In the genomic region with DNA sequence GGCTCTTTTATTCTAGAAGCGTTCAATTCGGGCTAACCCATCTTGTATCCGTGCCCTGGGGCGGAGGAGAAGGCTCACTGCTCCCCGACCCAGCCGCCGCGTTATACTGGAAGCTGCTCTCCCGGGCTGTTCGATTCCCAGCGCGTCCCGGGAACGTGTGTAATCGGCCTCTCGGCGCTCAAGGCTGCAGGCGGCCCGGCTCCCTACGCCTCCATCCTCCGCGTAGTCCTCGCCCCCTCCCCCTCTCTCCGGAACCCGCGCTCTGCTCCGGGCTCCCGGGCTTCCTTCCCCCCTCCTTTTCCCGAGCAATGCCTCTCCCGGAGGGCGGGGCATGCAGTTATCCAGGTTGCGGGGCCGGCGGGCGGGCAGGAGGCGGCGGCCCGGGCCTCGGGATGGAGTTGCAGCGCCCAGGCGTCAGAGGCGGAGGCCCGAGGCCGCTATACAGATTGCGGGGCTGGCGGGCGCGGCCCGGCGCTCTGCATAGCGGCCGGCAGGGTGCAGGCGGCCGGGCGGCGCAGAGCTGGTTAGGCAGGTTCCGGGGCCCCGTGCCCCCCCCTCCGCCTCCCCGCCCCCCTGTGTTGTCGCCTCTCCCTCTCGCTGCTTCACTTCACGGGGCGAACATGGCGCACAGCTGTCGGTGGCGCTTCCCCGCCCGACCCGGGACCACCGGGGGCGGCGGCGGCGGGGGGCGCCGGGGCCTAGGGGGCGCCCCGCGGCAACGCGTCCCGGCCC, we compare ENCODE assay signal across 1 cellular context.
TF ChIP-seq lines count a peak whose summit lies in the region.

TSS of gene KMT2A (plus strand) at position 600 of the 732 bp plus-strand sequence. CDS start at position 621, 21 bp downstream.

TF ChIP-seq in HEK293, 187 proteins besides CTCF, POLR2A, EP300 and RAD21 (continued from another document and continues in another):
- TF ChIP-seq ZNF449 (tag by site-specific recombination; IDR thresholded peaks at IDR 0.05) = no peak
- TF ChIP-seq, protein P1, sequence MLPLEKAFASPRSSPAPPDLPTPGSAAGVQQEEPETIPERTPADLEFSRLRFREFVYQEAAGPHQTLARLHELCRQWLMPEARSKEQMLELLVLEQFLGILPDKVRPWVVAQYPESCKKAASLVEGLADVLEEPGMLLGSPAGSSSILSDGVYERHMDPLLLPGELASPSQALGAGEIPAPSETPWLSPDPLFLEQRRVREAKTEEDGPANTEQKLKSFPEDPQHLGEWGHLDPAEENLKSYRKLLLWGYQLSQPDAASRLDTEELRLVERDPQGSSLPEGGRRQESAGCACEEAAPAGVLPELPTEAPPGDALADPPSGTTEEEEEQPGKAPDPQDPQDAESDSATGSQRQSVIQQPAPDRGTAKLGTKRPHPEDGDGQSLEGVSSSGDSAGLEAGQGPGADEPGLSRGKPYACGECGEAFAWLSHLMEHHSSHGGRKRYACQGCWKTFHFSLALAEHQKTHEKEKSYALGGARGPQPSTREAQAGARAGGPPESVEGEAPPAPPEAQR (tag by site-specific recombination; IDR thresholded peaks at IDR 0.05) = peak; percentile 95
- TF ChIP-seq GLIS1 (tag by site-specific recombination; IDR thresholded peaks at IDR 0.05) = peak; percentile 79
- TF ChIP-seq, protein P2, sequence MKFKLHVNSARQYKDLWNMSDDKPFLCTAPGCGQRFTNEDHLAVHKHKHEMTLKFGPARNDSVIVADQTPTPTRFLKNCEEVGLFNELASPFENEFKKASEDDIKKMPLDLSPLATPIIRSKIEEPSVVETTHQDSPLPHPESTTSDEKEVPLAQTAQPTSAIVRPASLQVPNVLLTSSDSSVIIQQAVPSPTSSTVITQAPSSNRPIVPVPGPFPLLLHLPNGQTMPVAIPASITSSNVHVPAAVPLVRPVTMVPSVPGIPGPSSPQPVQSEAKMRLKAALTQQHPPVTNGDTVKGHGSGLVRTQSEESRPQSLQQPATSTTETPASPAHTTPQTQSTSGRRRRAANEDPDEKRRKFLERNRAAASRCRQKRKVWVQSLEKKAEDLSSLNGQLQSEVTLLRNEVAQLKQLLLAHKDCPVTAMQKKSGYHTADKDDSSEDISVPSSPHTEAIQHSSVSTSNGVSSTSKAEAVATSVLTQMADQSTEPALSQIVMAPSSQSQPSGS (tag by site-specific recombination; IDR thresholded peaks at IDR 0.05; ENCODE audit: low read depth) = peak; percentile 18; the same call in 1 of the 2 replicates
- no peak for TF ChIP-seq ZNF248 (tag by site-specific recombination; IDR thresholded peaks at IDR 0.05)
- TF ChIP-seq ZFP37 (tag by site-specific recombination; IDR thresholded peaks at IDR 0.05) = no peak
- TF ChIP-seq ZNF16 (tag by site-specific recombination; IDR thresholded peaks at IDR 0.05; ENCODE audit: low read depth) = no peak
- 0 out of 2 replicates have a peak, but pooled peaks have one; percentile 44 for TF ChIP-seq PRDM4 (tag by site-specific recombination; IDR thresholded peaks at IDR 0.05)
- TF ChIP-seq, protein P3, sequence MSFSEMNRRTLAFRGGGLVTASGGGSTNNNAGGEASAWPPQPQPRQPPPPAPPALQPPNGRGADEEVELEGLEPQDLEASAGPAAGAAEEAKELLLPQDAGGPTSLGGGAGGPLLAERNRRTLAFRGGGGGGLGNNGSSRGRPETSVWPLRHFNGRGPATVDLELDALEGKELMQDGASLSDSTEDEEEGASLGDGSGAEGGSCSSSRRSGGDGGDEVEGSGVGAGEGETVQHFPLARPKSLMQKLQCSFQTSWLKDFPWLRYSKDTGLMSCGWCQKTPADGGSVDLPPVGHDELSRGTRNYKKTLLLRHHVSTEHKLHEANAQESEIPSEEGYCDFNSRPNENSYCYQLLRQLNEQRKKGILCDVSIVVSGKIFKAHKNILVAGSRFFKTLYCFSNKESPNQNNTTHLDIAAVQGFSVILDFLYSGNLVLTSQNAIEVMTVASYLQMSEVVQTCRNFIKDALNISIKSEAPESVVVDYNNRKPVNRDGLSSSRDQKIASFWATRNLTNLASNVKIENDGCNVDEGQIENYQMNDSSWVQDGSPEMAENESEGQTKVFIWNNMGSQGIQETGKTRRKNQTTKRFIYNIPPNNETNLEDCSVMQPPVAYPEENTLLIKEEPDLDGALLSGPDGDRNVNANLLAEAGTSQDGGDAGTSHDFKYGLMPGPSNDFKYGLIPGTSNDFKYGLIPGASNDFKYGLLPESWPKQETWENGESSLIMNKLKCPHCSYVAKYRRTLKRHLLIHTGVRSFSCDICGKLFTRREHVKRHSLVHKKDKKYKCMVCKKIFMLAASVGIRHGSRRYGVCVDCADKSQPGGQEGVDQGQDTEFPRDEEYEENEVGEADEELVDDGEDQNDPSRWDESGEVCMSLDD (tag by site-specific recombination; IDR thresholded peaks at IDR 0.05) = peak; percentile 78
- peak; percentile 16; the same call in 1 of the 2 replicates for TF ChIP-seq MZF1 (tag by site-specific recombination; IDR thresholded peaks at IDR 0.05; ENCODE audit: borderline replicate concordance)
- TF ChIP-seq ZNF48 (tag by site-specific recombination; IDR thresholded peaks at IDR 0.05) = no peak
- peak; percentile 62; the same call in 1 of the 2 replicates for TF ChIP-seq ZNF501 (tag by site-specific recombination; IDR thresholded peaks at IDR 0.05)
- peak; percentile 64 for TF ChIP-seq ZBTB8A (tag by site-specific recombination; IDR thresholded peaks at IDR 0.05)
- peak; percentile 23; the same call in 1 of the 2 replicates for TF ChIP-seq HIC1 (tag by site-specific recombination; IDR thresholded peaks at IDR 0.05)
- TF ChIP-seq ZNF18 (tag by site-specific recombination; IDR thresholded peaks at IDR 0.05) = no peak
- no peak for TF ChIP-seq BCL6B (tag by site-specific recombination; IDR thresholded peaks at IDR 0.05)
- peak; percentile 72 for TF ChIP-seq INSM2 (tag by site-specific recombination; IDR thresholded peaks at IDR 0.05)
- TF ChIP-seq ZNF112 (tag by site-specific recombination; IDR thresholded peaks at IDR 0.05) = no peak
- no peak for TF ChIP-seq ZFP69B (tag by site-specific recombination; IDR thresholded peaks at IDR 0.05)
- TF ChIP-seq, protein P4, sequence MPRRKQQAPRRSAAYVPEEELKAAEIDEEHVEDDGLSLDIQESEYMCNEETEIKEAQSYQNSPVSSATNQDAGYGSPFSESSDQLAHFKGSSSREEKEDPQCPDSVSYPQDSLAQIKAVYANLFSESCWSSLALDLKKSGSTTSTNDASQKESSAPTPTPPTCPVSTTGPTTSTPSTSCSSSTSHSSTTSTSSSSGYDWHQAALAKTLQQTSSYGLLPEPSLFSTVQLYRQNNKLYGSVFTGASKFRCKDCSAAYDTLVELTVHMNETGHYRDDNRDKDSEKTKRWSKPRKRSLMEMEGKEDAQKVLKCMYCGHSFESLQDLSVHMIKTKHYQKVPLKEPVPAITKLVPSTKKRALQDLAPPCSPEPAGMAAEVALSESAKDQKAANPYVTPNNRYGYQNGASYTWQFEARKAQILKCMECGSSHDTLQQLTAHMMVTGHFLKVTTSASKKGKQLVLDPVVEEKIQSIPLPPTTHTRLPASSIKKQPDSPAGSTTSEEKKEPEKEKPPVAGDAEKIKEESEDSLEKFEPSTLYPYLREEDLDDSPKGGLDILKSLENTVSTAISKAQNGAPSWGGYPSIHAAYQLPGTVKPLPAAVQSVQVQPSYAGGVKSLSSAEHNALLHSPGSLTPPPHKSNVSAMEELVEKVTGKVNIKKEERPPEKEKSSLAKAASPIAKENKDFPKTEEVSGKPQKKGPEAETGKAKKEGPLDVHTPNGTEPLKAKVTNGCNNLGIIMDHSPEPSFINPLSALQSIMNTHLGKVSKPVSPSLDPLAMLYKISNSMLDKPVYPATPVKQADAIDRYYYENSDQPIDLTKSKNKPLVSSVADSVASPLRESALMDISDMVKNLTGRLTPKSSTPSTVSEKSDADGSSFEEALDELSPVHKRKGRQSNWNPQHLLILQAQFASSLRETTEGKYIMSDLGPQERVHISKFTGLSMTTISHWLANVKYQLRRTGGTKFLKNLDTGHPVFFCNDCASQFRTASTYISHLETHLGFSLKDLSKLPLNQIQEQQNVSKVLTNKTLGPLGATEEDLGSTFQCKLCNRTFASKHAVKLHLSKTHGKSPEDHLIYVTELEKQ (tag by site-specific recombination; IDR thresholded peaks at IDR 0.05; ENCODE audit: borderline replicate concordance) = peak; percentile 67
- TF ChIP-seq ZNF366 (tag by site-specific recombination; conservative IDR thresholded peaks at IDR 0.05) = peak; percentile 83
- TF ChIP-seq ZNF677 (tag by site-specific recombination; IDR thresholded peaks at IDR 0.05) = no peak
- TF ChIP-seq, protein P5, sequence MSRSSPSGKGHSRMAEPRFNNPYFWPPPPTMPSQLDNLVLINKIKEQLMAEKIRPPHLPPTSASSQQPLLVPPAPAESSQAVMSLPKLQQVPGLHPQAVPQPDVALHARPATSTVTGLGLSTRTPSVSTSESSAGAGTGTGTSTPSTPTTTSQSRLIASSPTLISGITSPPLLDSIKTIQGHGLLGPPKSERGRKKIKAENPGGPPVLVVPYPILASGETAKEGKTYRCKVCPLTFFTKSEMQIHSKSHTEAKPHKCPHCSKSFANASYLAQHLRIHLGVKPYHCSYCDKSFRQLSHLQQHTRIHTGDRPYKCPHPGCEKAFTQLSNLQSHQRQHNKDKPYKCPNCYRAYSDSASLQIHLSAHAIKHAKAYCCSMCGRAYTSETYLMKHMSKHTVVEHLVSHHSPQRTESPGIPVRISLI (tag by site-specific recombination; IDR thresholded peaks at IDR 0.05) = no peak
- no peak for TF ChIP-seq ZNF624 (tag by site-specific recombination; IDR thresholded peaks at IDR 0.05)
- peak; percentile 86 for TF ChIP-seq GLIS2 (tag by site-specific recombination; IDR thresholded peaks at IDR 0.05)
- TF ChIP-seq ZNF426 (tag by site-specific recombination; IDR thresholded peaks at IDR 0.05) = peak; percentile 11; the same call in 1 of the 2 replicates
- TF ChIP-seq ZNF585B (tag by site-specific recombination; IDR thresholded peaks at IDR 0.05) = no peak
